In genomic region chr6:122868137-122868536, GRCh38 we compare ENCODE assay signal across 8 cellular contexts.
"Had no signal": no experiment of that assay in that cellular context is flagged by ENCODE, and none has a peak within 500 bp of the region (broad histone marks: within the 10 kb centered on the region; RNA-seq: fewer than 3 reads in every experiment).

No MANE protein-coding gene starts in this region.

- H3K4me3 ChIP-seq: GM12878 had no signal

- DNase-seq: GDM1, GF-D8 had no signal

- ATAC-seq: GM12878 had no signal

- FAIRE-seq: G401.6, GM12878, GM12891, GM12892, GM18507, GM19239 had no signal
